ENCODE assay signal across 17 cellular contexts in the genomic region with DNA sequence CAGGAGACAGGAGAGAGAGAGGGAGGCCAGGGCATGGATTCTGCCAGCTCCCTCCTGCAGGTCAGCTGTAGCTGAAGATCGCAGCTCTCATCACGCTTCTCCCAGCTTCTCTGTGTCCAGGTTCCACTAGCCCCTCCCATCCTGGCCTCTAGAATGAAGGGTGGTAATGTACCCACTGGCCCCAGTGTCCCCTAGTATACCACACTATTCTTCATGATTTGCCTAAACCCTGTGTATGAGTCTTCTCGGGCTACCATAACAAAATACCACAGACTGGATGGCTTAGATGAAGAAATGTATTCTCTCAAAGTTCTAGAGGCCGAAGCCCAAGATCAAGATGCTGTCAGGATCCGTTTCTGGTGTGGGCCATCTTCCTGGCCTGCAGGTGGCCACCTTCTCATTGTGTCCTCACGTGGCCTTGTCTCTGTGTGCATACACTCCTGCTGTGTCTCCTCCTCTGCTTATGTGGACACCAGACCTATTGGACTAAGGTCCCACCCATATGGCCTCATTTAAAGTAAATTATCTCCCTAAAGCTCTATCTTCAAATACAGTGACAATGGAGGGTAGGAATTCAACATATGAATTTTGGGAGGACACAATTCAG.
DNase-seq lines count a peak whose midpoint lies in the region; ATAC-seq and TF ChIP-seq lines count a peak whose summit lies in the region.
"Had no signal": no experiment of that assay in that cellular context is flagged by ENCODE, and none has a peak within 500 bp of the region (broad histone marks: within the 10 kb centered on the region; RNA-seq: fewer than 3 reads in every experiment).

No MANE protein-coding gene starts in this region.

- H3K4me3 ChIP-seq in endodermal cell (ENCODE audit: low read length), result no peak overlapping the region
- H3K4me3 ChIP-seq in liver (ENCODE audit: low read depth in 1 of 3, low read length in 3 of 3), result no peak overlapping the region

- ATAC-seq in HG02571 (IDR thresholded peaks at IDR 0.05; ENCODE audit: unreplicated experiment), result no peak

- H3K9me3 Mint-ChIP-seq in activated CD4-positive, alpha-beta memory T cell treated with anti-CD3 and anti-CD28 coated beads, Interleukin-2, amount 10 ng/mL, durations not matched to agents 7 days and 5 days, result peaks cover 13% of the 10 kb centered on the region
- H3K9me3 Mint-ChIP-seq in activated CD4-positive, alpha-beta memory T cell treated with anti-CD3 and anti-CD28 coated beads for 36 hours, result no peaks in the 10 kb centered on the region
- H3K9me3 Mint-ChIP-seq in endodermal cell, result peaks cover 17% of the 10 kb centered on the region
- H3K9me3 Mint-ChIP-seq: CD4-positive, alpha-beta T cell had no signal

- H3K9ac ChIP-seq in endodermal cell (ENCODE audit: extremely low read depth, low read length, poor library complexity, severe bottlenecking), result no peak overlapping the region
- no peak overlapping the region for H3K9ac ChIP-seq in liver (ENCODE audit: low read depth in 1 of 2, low read length in 2 of 2)

- DNase-seq in activated CD4-positive, alpha-beta memory T cell treated with anti-CD3 and anti-CD28 coated beads, Interleukin-2, amount 10 ng/mL, durations not matched to agents 7 days and 5 days, result no peak
- DNase-seq in activated CD4-positive, alpha-beta memory T cell treated with anti-CD3 and anti-CD28 coated beads for 36 hours, result no peak
- DNase-seq in NCI-H69 (lab: John Stamatoyannopoulos, UW) (peak; percentile 21), endodermal cell (no peak), NCI-H748 (lab: John Stamatoyannopoulos, UW; ENCODE audit: unreplicated experiment) (no peak)
- DNase-seq in activated T-cell treated with anti-CD3 and anti-CD28 coated beads, Interleukin-2, amount 50 U/mL, for 48 hours, result no peak
- DNase-seq: ACHN; C1 segment of cervical spinal cord; Calu3; CD4-positive, alpha-beta T cell; DMS79; EL; GOT3; H9 had no signal

- intact Hi-C loops in activated CD4-positive, alpha-beta memory T cell treated with anti-CD3 and anti-CD28 coated beads for 36 hours (cut with micrococcal nuclease), result no loop called here

- H3K9me3 ChIP-seq in endodermal cell (ENCODE audit: control insufficient read depth, low read length) (peaks cover 7% of the 10 kb centered on the region), liver (ENCODE audit: control insufficient read depth in 4 of 4, low read length in 3 of 4) (no peaks in the 10 kb centered on the region)

- H3K27me3 Mint-ChIP-seq in activated CD4-positive, alpha-beta memory T cell treated with anti-CD3 and anti-CD28 coated beads, Interleukin-2, amount 10 ng/mL, durations not matched to agents 7 days and 5 days, result no peaks in the 10 kb centered on the region
- peaks cover 2% of the 10 kb centered on the region for H3K27me3 Mint-ChIP-seq in activated CD4-positive, alpha-beta memory T cell treated with anti-CD3 and anti-CD28 coated beads for 36 hours
- peaks cover 2% of the 10 kb centered on the region for H3K27me3 Mint-ChIP-seq in endodermal cell (ENCODE audit: insufficient read depth)
- H3K27me3 Mint-ChIP-seq: CD4-positive, alpha-beta T cell had no signal

- peak in 1 of 2 donors; percentile 13 for TF ChIP-seq RAD21 in liver (IDR thresholded peaks at IDR 0.05)

- H3K27ac ChIP-seq in endodermal cell (ENCODE audit: low read depth, low read length), result no peak overlapping the region
- H3K27ac ChIP-seq in liver (ENCODE audit: low read depth in 1 of 2, low read length in 2 of 2), result no peak overlapping the region

- no peaks in the 10 kb centered on the region for H3K36me3 Mint-ChIP-seq in activated CD4-positive, alpha-beta memory T cell treated with anti-CD3 and anti-CD28 coated beads, Interleukin-2, amount 10 ng/mL, durations not matched to agents 7 days and 5 days (ENCODE audit: low read depth)
- no peaks in the 10 kb centered on the region for H3K36me3 Mint-ChIP-seq in activated CD4-positive, alpha-beta memory T cell treated with anti-CD3 and anti-CD28 coated beads for 36 hours
- H3K36me3 Mint-ChIP-seq in endodermal cell (ENCODE audit: low read depth), result no peaks in the 10 kb centered on the region

- H3K36me3 ChIP-seq in endodermal cell (ENCODE audit: control insufficient read depth, insufficient read depth, low read length) (no peaks in the 10 kb centered on the region), liver (ENCODE audit: control insufficient read depth in 4 of 4, insufficient read depth in 3 of 4, low read depth in 1 of 4, low read length in 3 of 4) (no peaks in the 10 kb centered on the region)

- no peak overlapping the region for H3K4me3 Mint-ChIP-seq in activated CD4-positive, alpha-beta memory T cell treated with anti-CD3 and anti-CD28 coated beads, Interleukin-2, amount 10 ng/mL, durations not matched to agents 7 days and 5 days
- no peak overlapping the region for H3K4me3 Mint-ChIP-seq in activated CD4-positive, alpha-beta memory T cell treated with anti-CD3 and anti-CD28 coated beads for 36 hours
- no peak overlapping the region for H3K4me3 Mint-ChIP-seq in endodermal cell
- H3K4me3 Mint-ChIP-seq: B cell; CD4-positive, alpha-beta T cell; H9 had no signal

- peaks cover 42% of the 10 kb centered on the region for H3K4me1 Mint-ChIP-seq in activated CD4-positive, alpha-beta memory T cell treated with anti-CD3 and anti-CD28 coated beads, Interleukin-2, amount 10 ng/mL, durations not matched to agents 7 days and 5 days
- H3K4me1 Mint-ChIP-seq in activated CD4-positive, alpha-beta memory T cell treated with anti-CD3 and anti-CD28 coated beads for 36 hours (ENCODE audit: low read depth), result peaks cover 11% of the 10 kb centered on the region
- peaks cover 25% of the 10 kb centered on the region for H3K4me1 Mint-ChIP-seq in endodermal cell

- H3K27me3 ChIP-seq in endodermal cell (ENCODE audit: control insufficient read depth, insufficient read depth, low read length, poor library complexity, severe bottlenecking) (no peaks in the 10 kb centered on the region), liver (ENCODE audit: control insufficient read depth in 4 of 4, insufficient read depth in 4 of 4, low read length in 3 of 4) (no peaks in the 10 kb centered on the region)

- 87 to 98% methylated on average over 4 to 6 of the region's 6 CpGs for WGBS in endodermal cell (ENCODE audit: insufficient coverage in 1 of 2, insufficient read length in 1 of 2), 2 experiments
- WGBS in liver, result 90% methylated on average over 6 of the region's 6 CpGs

- POLR2A ChIA-PET in activated CD4-positive, alpha-beta memory T cell treated with anti-CD3 and anti-CD28 coated beads, Interleukin-2, amount 10 ng/mL, durations not matched to agents 7 days and 5 days (lab: Charles Lee), result interaction anchor here (2.8 kb wide), 1 partner anchor 18 kb away, joined by 12 read pairs; no protein-coding TSS in a partner anchor
- POLR2A ChIA-PET in activated CD4-positive, alpha-beta memory T cell treated with anti-CD3 and anti-CD28 coated beads for 36 hours (lab: Charles Lee), result no interaction called here

- CTCF ChIA-PET in activated CD4-positive, alpha-beta memory T cell treated with anti-CD3 and anti-CD28 coated beads, Interleukin-2, amount 10 ng/mL, durations not matched to agents 7 days and 5 days (lab: Charles Lee), result interaction anchor here (0.6 to 3.1 kb wide), 5 partner anchors 12 to 28 kb away, joined by 3 to 8 read pairs (median 6); no protein-coding TSS in a partner anchor
- CTCF ChIA-PET in activated CD4-positive, alpha-beta memory T cell treated with anti-CD3 and anti-CD28 coated beads for 36 hours (lab: Charles Lee), result interaction anchor here (1.0 to 2.0 kb wide), 2 partner anchors 18 to 184 kb away, joined by 3 to 5 read pairs; no protein-coding TSS in a partner anchor

- TF ChIP-seq CTCF in endodermal cell (conservative IDR thresholded peaks at IDR 0.05) (peak; percentile 18), liver (IDR thresholded peaks at IDR 0.05; ENCODE audit: low read depth, low read length, missing input control) (peak; percentile 0)

- H3K27ac Mint-ChIP-seq in activated CD4-positive, alpha-beta memory T cell treated with anti-CD3 and anti-CD28 coated beads, Interleukin-2, amount 10 ng/mL, durations not matched to agents 7 days and 5 days, result peak overlapping the region; percentile 18
- no peak overlapping the region for H3K27ac Mint-ChIP-seq in activated CD4-positive, alpha-beta memory T cell treated with anti-CD3 and anti-CD28 coated beads for 36 hours
- H3K27ac Mint-ChIP-seq in endodermal cell, result no peak overlapping the region
- H3K27ac Mint-ChIP-seq: B cell; CD4-positive, alpha-beta T cell; H9 had no signal

- no peaks in the 10 kb centered on the region for H3K4me1 ChIP-seq in endodermal cell (ENCODE audit: control insufficient read depth, insufficient read depth, low read length)
- H3K4me1 ChIP-seq in liver (ENCODE audit: control insufficient read depth in 4 of 4, insufficient read depth in 4 of 4, low read length in 3 of 4), result no peaks in the 10 kb centered on the region

TF ChIP-seq in liver, 16 proteins besides CTCF, POLR2A, EP300 and RAD21:
- TF ChIP-seq, protein P1, sequence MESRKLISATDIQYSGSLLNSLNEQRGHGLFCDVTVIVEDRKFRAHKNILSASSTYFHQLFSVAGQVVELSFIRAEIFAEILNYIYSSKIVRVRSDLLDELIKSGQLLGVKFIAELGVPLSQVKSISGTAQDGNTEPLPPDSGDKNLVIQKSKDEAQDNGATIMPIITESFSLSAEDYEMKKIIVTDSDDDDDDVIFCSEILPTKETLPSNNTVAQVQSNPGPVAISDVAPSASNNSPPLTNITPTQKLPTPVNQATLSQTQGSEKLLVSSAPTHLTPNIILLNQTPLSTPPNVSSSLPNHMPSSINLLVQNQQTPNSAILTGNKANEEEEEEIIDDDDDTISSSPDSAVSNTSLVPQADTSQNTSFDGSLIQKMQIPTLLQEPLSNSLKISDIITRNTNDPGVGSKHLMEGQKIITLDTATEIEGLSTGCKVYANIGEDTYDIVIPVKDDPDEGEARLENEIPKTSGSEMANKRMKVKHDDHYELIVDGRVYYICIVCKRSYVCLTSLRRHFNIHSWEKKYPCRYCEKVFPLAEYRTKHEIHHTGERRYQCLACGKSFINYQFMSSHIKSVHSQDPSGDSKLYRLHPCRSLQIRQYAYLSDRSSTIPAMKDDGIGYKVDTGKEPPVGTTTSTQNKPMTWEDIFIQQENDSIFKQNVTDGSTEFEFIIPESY (IDR thresholded peaks at IDR 0.05), result no peak
- TF ChIP-seq HNF4A (conservative IDR thresholded peaks at IDR 0.05) (no peak), FOXA1 (IDR thresholded peaks at IDR 0.05) (no peak), TAF1 (conservative IDR thresholded peaks at IDR 0.05) (no peak), EGR1 (IDR thresholded peaks at IDR 0.05; ENCODE audit: low read depth in 2 of 2) (no peak)
- TF ChIP-seq, protein P2, sequence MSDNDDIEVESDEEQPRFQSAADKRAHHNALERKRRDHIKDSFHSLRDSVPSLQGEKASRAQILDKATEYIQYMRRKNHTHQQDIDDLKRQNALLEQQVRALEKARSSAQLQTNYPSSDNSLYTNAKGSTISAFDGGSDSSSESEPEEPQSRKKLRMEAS (IDR thresholded peaks at IDR 0.05), result no peak
TF ChIP-seq in liver: peak in this region for 0.
